In genomic region chr15:98146031-98146430, GRCh38 we compare ENCODE assay signal across 21 cellular contexts.
"Had no signal": no experiment of that assay in that cellular context is flagged by ENCODE, and none has a peak within 500 bp of the region (broad histone marks: within the 10 kb centered on the region; RNA-seq: fewer than 3 reads in every experiment).

No MANE protein-coding gene starts in this region.

- H3K9me3 Mint-ChIP-seq: effector memory CD8-positive, alpha-beta T cell; naive thymus-derived CD4-positive, alpha-beta T cell; nephron; neural progenitor cell; stimulated activated naive B cell treated with anti-CD40 and anti-IgM and Interleukin-4, amounts not matched to agents 10 μg/mL and 1 μg/mL and 100 μg/mL, for 72 hours had no signal

- H3K36me3 Mint-ChIP-seq: naive thymus-derived CD4-positive, alpha-beta T cell; neural progenitor cell; stimulated activated naive B cell treated with anti-CD40 and anti-IgM and Interleukin-4, amounts not matched to agents 10 μg/mL and 1 μg/mL and 100 μg/mL, for 72 hours had no signal

- H3K4me1 Mint-ChIP-seq: naive thymus-derived CD4-positive, alpha-beta T cell; neural progenitor cell had no signal

- H3K9ac ChIP-seq: neural progenitor cell, parathyroid adenoma had no signal

- H3K36me3 ChIP-seq: left lung, neural progenitor cell, right lobe of liver, stomach, thyroid gland had no signal

- DNase-seq: cortex of kidney; effector memory CD8-positive, alpha-beta T cell; erythroblast; left cardiac atrium; left lung; mesenchymal stem cell; midbrain; naive thymus-derived CD4-positive, alpha-beta T cell; right lobe of liver; small intestine; stimulated activated CD4-positive, alpha-beta T cell treated with anti-CD3 and anti-CD28 coated beads, Interleukin-15, amount 100 ng/mL, for 24 hours; stimulated activated CD4-positive, alpha-beta T cell treated with anti-CD3 and anti-CD28 coated beads, Interleukin-2, amount 100 ng/mL, for 48 hours; stimulated activated naive B cell treated with anti-CD40 and anti-IgM and Interleukin-4, amounts not matched to agents 10 μg/mL and 1 μg/mL and 100 μg/mL, for 72 hours; stomach; thyroid gland; trophoblast cell had no signal

- H3K4me3 Mint-ChIP-seq: effector memory CD8-positive, alpha-beta T cell; naive thymus-derived CD4-positive, alpha-beta T cell; nephron; neural progenitor cell; stimulated activated naive B cell treated with anti-CD40 and anti-IgM and Interleukin-4, amounts not matched to agents 10 μg/mL and 1 μg/mL and 100 μg/mL, for 72 hours had no signal

- H3K27ac ChIP-seq: hepatocyte, left lung, neural progenitor cell, parathyroid adenoma, right lobe of liver, stomach, thyroid gland had no signal

- H2AFZ ChIP-seq: hepatocyte, neural progenitor cell, parathyroid adenoma had no signal

- H3K4me3 ChIP-seq: hepatocyte, left lung, neural progenitor cell, right lobe of liver, stomach, thyroid gland had no signal

- H3K27me3 ChIP-seq: neural progenitor cell, right lobe of liver, thyroid gland had no signal

- H3K9me3 ChIP-seq: left lung, right lobe of liver, stomach, thyroid gland had no signal

- ATAC-seq: effector memory CD8-positive, alpha-beta T cell; left cardiac atrium; left lung; naive thymus-derived CD4-positive, alpha-beta T cell; right lobe of liver had no signal

- H3K79me2 ChIP-seq: hepatocyte, parathyroid adenoma had no signal

- H3K4me1 ChIP-seq: left lung, neural progenitor cell, parathyroid adenoma, right lobe of liver, stomach, thyroid gland had no signal

- H3K27ac Mint-ChIP-seq: effector memory CD8-positive, alpha-beta T cell; naive thymus-derived CD4-positive, alpha-beta T cell; nephron; neural progenitor cell; progenitor cell of endocrine pancreas; stimulated activated naive B cell treated with anti-CD40 and anti-IgM and Interleukin-4, amounts not matched to agents 10 μg/mL and 1 μg/mL and 100 μg/mL, for 72 hours had no signal

- H3K4me2 ChIP-seq: hepatocyte, neural progenitor cell had no signal

- H3K27me3 Mint-ChIP-seq: effector memory CD8-positive, alpha-beta T cell; progenitor cell of endocrine pancreas; stimulated activated naive B cell treated with anti-CD40 and anti-IgM and Interleukin-4, amounts not matched to agents 10 μg/mL and 1 μg/mL and 100 μg/mL, for 72 hours had no signal
